In genomic region chr14:77053046-77053841, GRCh38 we compare ENCODE assay signal across 8 cellular contexts. TPM values are rescaled to one million over a fixed set of nuclear protein-coding genes. Genes with fewer than 3 reads are reported as not detected.
DNase-seq lines count a peak whose midpoint lies in the region; ATAC-seq and TF ChIP-seq lines count a peak whose summit lies in the region.

No MANE protein-coding gene starts in this region.

- no peak overlapping the region for H3K4me3 Mint-ChIP-seq in natural killer cell treated with Interleukin-12 subunit alpha and Interleukin-12 subunit beta and Interleukin-15 and Interleukin-18, amount 100 ng/mL, for 72 hours
- H3K4me3 Mint-ChIP-seq in stimulated activated naive CD8-positive, alpha-beta T cell treated with anti-CD3 and anti-CD28 coated beads, Interleukin-15, amount 100 ng/mL, for 72 hours, result peak overlapping the region in 1 of 2 donors; percentile 26

- H3K4me3 ChIP-seq in epithelial cell of proximal tubule (ENCODE audit: low read depth, low read length), result no peak overlapping the region

- no peaks in the 10 kb centered on the region for H3K9me3 Mint-ChIP-seq in natural killer cell treated with Interleukin-12 subunit alpha and Interleukin-12 subunit beta and Interleukin-15 and Interleukin-18, amount 100 ng/mL, for 72 hours
- no peaks in the 10 kb centered on the region for H3K9me3 Mint-ChIP-seq in stimulated activated naive CD8-positive, alpha-beta T cell treated with anti-CD3 and anti-CD28 coated beads, Interleukin-15, amount 100 ng/mL, for 72 hours

- DNase-seq in AG20443 (ENCODE audit: low spot score), result peak; percentile 74
- peak; percentile 72 for DNase-seq in NCI-H69 (lab: John Stamatoyannopoulos, UW)
- peak; percentile 93 for DNase-seq in activated CD8-positive, alpha-beta memory T cell treated with anti-CD3 and anti-CD28 coated beads, Interleukin-2, amount 50 U/mL, for 48 hours
- no peak for DNase-seq in epithelial cell of proximal tubule (ENCODE audit: low read depth)
- peak; percentile 84 for DNase-seq in natural killer cell treated with Interleukin-12 subunit alpha and Interleukin-12 subunit beta and Interleukin-15 and Interleukin-18, amount 100 ng/mL, for 72 hours (ENCODE audit: low spot score)
- DNase-seq in stimulated activated naive CD8-positive, alpha-beta T cell treated with anti-CD3 and anti-CD28 coated beads, Interleukin-15, amount 100 ng/mL, for 72 hours, result peak; percentile 82 to 86

- no peaks in the 10 kb centered on the region for H3K27me3 Mint-ChIP-seq in natural killer cell treated with Interleukin-12 subunit alpha and Interleukin-12 subunit beta and Interleukin-15 and Interleukin-18, amount 100 ng/mL, for 72 hours
- H3K27me3 Mint-ChIP-seq in stimulated activated naive CD8-positive, alpha-beta T cell treated with anti-CD3 and anti-CD28 coated beads, Interleukin-15, amount 100 ng/mL, for 72 hours, result no peaks in the 10 kb centered on the region

- peak overlapping the region in 1 of 2 donors; percentile 66 for H3K27ac Mint-ChIP-seq in natural killer cell treated with Interleukin-12 subunit alpha and Interleukin-12 subunit beta and Interleukin-15 and Interleukin-18, amount 100 ng/mL, for 72 hours
- H3K27ac Mint-ChIP-seq in stimulated activated naive CD8-positive, alpha-beta T cell treated with anti-CD3 and anti-CD28 coated beads, Interleukin-15, amount 100 ng/mL, for 72 hours, result peak overlapping the region; percentile 74 to 89

- no peaks in the 10 kb centered on the region for H3K36me3 Mint-ChIP-seq in natural killer cell treated with Interleukin-12 subunit alpha and Interleukin-12 subunit beta and Interleukin-15 and Interleukin-18, amount 100 ng/mL, for 72 hours

- peaks cover 0 to 11% of the 10 kb centered on the region in 2 donors for H3K4me1 Mint-ChIP-seq in natural killer cell treated with Interleukin-12 subunit alpha and Interleukin-12 subunit beta and Interleukin-15 and Interleukin-18, amount 100 ng/mL, for 72 hours (ENCODE audit: low read depth in 2 of 2)
- H3K4me1 Mint-ChIP-seq in stimulated activated naive CD8-positive, alpha-beta T cell treated with anti-CD3 and anti-CD28 coated beads, Interleukin-15, amount 100 ng/mL, for 72 hours, result peaks cover 19% of the 10 kb centered on the region

- peak; percentile 52 for ATAC-seq in GM21576 (IDR thresholded peaks at IDR 0.05; ENCODE audit: unreplicated experiment)
- peak; percentile 83 to 88 for ATAC-seq in natural killer cell treated with Interleukin-12 subunit alpha and Interleukin-12 subunit beta and Interleukin-15 and Interleukin-18, amount 100 ng/mL, for 72 hours
- ATAC-seq in stimulated activated naive CD8-positive, alpha-beta T cell treated with anti-CD3 and anti-CD28 coated beads, Interleukin-15, amount 100 ng/mL, for 72 hours, result peak; percentile 95
- ATAC-seq in HG03457 (IDR thresholded peaks at IDR 0.05; ENCODE audit: unreplicated experiment), result no peak

- peak; percentile 89 for TF ChIP-seq CTCF in epithelial cell of proximal tubule (conservative IDR thresholded peaks at IDR 0.05; ENCODE audit: low read depth, low read length)

RNA-seq across cellular contexts. Expression of gene IRF2BPL, which starts 24.7 kb away (rescaled TPM):
- 61.9 and 65.6 TPM in 2 replicates for total RNA-seq in epithelial cell of proximal tubule
- 10 to 100 TPM; 18.0 to 28.9 TPM for total RNA-seq in natural killer cell treated with Interleukin-12 subunit alpha and Interleukin-12 subunit beta and Interleukin-15 and Interleukin-18, amount 100 ng/mL, for 72 hours

RNA-seq across cellular contexts. Expression of gene CIPC, which starts 44.8 kb away (rescaled TPM):
- 10.2 and 15.4 TPM in 2 replicates for total RNA-seq in epithelial cell of proximal tubule
- total RNA-seq in natural killer cell treated with Interleukin-12 subunit alpha and Interleukin-12 subunit beta and Interleukin-15 and Interleukin-18, amount 100 ng/mL, for 72 hours, result 10 to 100 TPM; 11.8 to 19.6 TPM
